In the genomic region with DNA sequence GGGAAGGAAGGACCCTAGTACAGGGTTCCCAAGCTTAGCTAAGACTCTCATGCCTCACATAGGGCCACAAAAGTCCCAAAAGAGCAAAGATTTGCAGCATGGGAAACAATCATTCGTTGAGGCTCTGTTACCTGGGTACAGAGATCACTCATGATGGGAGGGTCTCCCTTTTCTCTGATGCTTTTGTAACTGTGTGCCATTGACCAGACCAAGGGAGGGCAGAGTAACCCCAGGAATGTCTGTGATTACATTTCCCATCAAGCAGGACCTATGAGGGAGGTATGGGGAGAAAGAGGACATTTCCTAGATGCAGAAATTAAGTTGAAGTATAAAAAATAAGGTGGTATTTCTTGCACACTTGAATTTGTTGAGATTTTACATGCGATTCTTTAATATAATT, we compare ENCODE assay signal across 31 cellular contexts. TPM values are rescaled to one million over a fixed set of nuclear protein-coding genes. Genes with fewer than 3 reads are reported as not detected.
"Had no signal": no experiment of that assay in that cellular context is flagged by ENCODE, and none has a peak within 500 bp of the region (broad histone marks: within the 10 kb centered on the region; RNA-seq: fewer than 3 reads in every experiment).

No MANE protein-coding gene starts in this region.

- H3K27ac ChIP-seq: adrenal gland, body of pancreas, esophagus muscularis mucosa, foreskin keratinocyte, gastrocnemius medialis, heart left ventricle had no signal

- H3K27me3 Mint-ChIP-seq: activated CD8-positive, alpha-beta T cell treated with anti-CD3 and anti-CD28 coated beads for 36 hours; activated naive CD4-positive, alpha-beta T cell treated with anti-CD3 and anti-CD28 coated beads, Interleukin-2, amount 50 U/mL, for 24 hours; activated naive CD8-positive, alpha-beta T cell treated with anti-CD3 and anti-CD28 coated beads for 36 hours; activated naive CD8-positive, alpha-beta T cell treated with anti-CD3 and anti-CD28 coated beads, Interleukin-2, amount 50 U/mL, for 24 hours; activated T-helper 17 cell treated with anti-CD3 and anti-CD28 coated beads, Interleukin-2, amount 50 U/mL, for 72 hours; effector memory CD8-positive, alpha-beta T cell had no signal

- H3K9me3 Mint-ChIP-seq: activated CD8-positive, alpha-beta T cell treated with anti-CD3 and anti-CD28 coated beads for 36 hours; activated naive CD4-positive, alpha-beta T cell treated with anti-CD3 and anti-CD28 coated beads for 36 hours; activated naive CD4-positive, alpha-beta T cell treated with anti-CD3 and anti-CD28 coated beads, Interleukin-2, amount 50 U/mL, for 24 hours; activated naive CD8-positive, alpha-beta T cell treated with anti-CD3 and anti-CD28 coated beads for 36 hours; activated naive CD8-positive, alpha-beta T cell treated with anti-CD3 and anti-CD28 coated beads, Interleukin-2, amount 50 U/mL, for 24 hours; activated T-cell treated with anti-CD3 and anti-CD28 coated beads, Interleukin-2, amount 50 U/mL, for 4 hours; activated T-helper 17 cell treated with anti-CD3 and anti-CD28 coated beads, Interleukin-2, amount 50 U/mL, for 72 hours; effector memory CD8-positive, alpha-beta T cell had no signal

- H3K36me3 ChIP-seq: adrenal gland, esophagus muscularis mucosa, gastrocnemius medialis, heart left ventricle had no signal

- FAIRE-seq: colon had no signal

- H3K27me3 ChIP-seq: adrenal gland, body of pancreas, esophagus muscularis mucosa, foreskin keratinocyte, gastrocnemius medialis, heart left ventricle had no signal

- H3K4me3 Mint-ChIP-seq: activated CD8-positive, alpha-beta T cell treated with anti-CD3 and anti-CD28 coated beads for 36 hours; activated naive CD4-positive, alpha-beta T cell treated with anti-CD3 and anti-CD28 coated beads for 36 hours; activated naive CD4-positive, alpha-beta T cell treated with anti-CD3 and anti-CD28 coated beads, Interleukin-2, amount 50 U/mL, for 24 hours; activated naive CD8-positive, alpha-beta T cell treated with anti-CD3 and anti-CD28 coated beads for 36 hours; activated naive CD8-positive, alpha-beta T cell treated with anti-CD3 and anti-CD28 coated beads, Interleukin-2, amount 50 U/mL, for 24 hours; activated T-cell treated with anti-CD3 and anti-CD28 coated beads, Interleukin-2, amount 50 U/mL, for 4 hours; activated T-helper 17 cell treated with anti-CD3 and anti-CD28 coated beads, Interleukin-2, amount 50 U/mL, for 72 hours; effector memory CD8-positive, alpha-beta T cell had no signal

- H3K9me3 ChIP-seq: adrenal gland, body of pancreas, esophagus muscularis mucosa, gastrocnemius medialis, heart left ventricle had no signal

- H3K36me3 Mint-ChIP-seq: activated naive CD4-positive, alpha-beta T cell treated with anti-CD3 and anti-CD28 coated beads, Interleukin-2, amount 50 U/mL, for 24 hours; activated naive CD8-positive, alpha-beta T cell treated with anti-CD3 and anti-CD28 coated beads for 36 hours had no signal

- H3K4me3 ChIP-seq: adrenal gland, body of pancreas, esophagus muscularis mucosa, gastrocnemius medialis, heart left ventricle had no signal

- H3K4me1 ChIP-seq: adrenal gland, body of pancreas, gastrocnemius medialis, heart left ventricle had no signal

- H3K27ac Mint-ChIP-seq: activated CD8-positive, alpha-beta T cell treated with anti-CD3 and anti-CD28 coated beads for 36 hours; activated naive CD4-positive, alpha-beta T cell treated with anti-CD3 and anti-CD28 coated beads for 36 hours; activated naive CD4-positive, alpha-beta T cell treated with anti-CD3 and anti-CD28 coated beads, Interleukin-2, amount 50 U/mL, for 24 hours; activated naive CD8-positive, alpha-beta T cell treated with anti-CD3 and anti-CD28 coated beads for 36 hours; activated naive CD8-positive, alpha-beta T cell treated with anti-CD3 and anti-CD28 coated beads, Interleukin-2, amount 50 U/mL, for 24 hours; activated T-helper 17 cell treated with anti-CD3 and anti-CD28 coated beads, Interleukin-2, amount 50 U/mL, for 72 hours; effector memory CD8-positive, alpha-beta T cell had no signal

- DNase-seq: activated CD4-positive, alpha-beta T cell treated with anti-CD3 and anti-CD28 coated beads for 1 hour; activated CD4-positive, alpha-beta T cell treated with anti-CD3 and anti-CD28 coated beads for 48 hours; activated CD4-positive, alpha-beta T cell treated with anti-CD3 and anti-CD28 coated beads, Interleukin-2, amount 50 U/mL, for 1 hour; activated CD4-positive, alpha-beta T cell treated with anti-CD3 and anti-CD28 coated beads, Interleukin-2, amount 50 U/mL, for 48 hours; activated CD8-positive, alpha-beta memory T cell treated with anti-CD3 and anti-CD28 coated beads for 24 hours; activated CD8-positive, alpha-beta T cell treated with anti-CD3 and anti-CD28 coated beads for 36 hours; activated effector memory CD4-positive, alpha-beta T cell treated with Interleukin-2 at 50 U/mL for 16 hours; activated gamma-delta T cell treated with Interleukin-2 at 50 U/mL for 16 hours; activated naive CD4-positive, alpha-beta T cell treated with anti-CD3 and anti-CD28 coated beads for 36 hours; activated naive CD8-positive, alpha-beta T cell treated with anti-CD3 and anti-CD28 coated beads for 36 hours; activated naive CD8-positive, alpha-beta T cell treated with anti-CD3 and anti-CD28 coated beads, Interleukin-2, amount 50 U/mL, for 24 hours; activated T-cell treated with anti-CD3 and anti-CD28 coated beads, Interleukin-2, amount 50 U/mL, for 4 hours; adrenal gland; amygdala; aorta; body of pancreas; caudate nucleus; cortex of kidney; dermis blood vessel endothelial cell; effector CD4-positive, alpha-beta T cell; effector memory CD8-positive, alpha-beta T cell; erythroblast; foreskin keratinocyte; gastrocnemius medialis; glutamatergic neuron; heart left ventricle; T-helper 2 cell had no signal

- H3K4me1 Mint-ChIP-seq: activated naive CD4-positive, alpha-beta T cell treated with anti-CD3 and anti-CD28 coated beads, Interleukin-2, amount 50 U/mL, for 24 hours; activated naive CD8-positive, alpha-beta T cell treated with anti-CD3 and anti-CD28 coated beads for 36 hours; activated naive CD8-positive, alpha-beta T cell treated with anti-CD3 and anti-CD28 coated beads, Interleukin-2, amount 50 U/mL, for 24 hours; activated T-helper 17 cell treated with anti-CD3 and anti-CD28 coated beads, Interleukin-2, amount 50 U/mL, for 72 hours had no signal

RNA-seq across cellular contexts. Expression of a gene that starts 16.4 kb away (rescaled TPM):
- total RNA-seq: body of pancreas, gastrocnemius medialis had no signal
